Comparison of ENCODE assay signal across 25 cellular contexts in genomic region chr3:50486219-50486888, GRCh38. TPM values are rescaled to one million over a fixed set of nuclear protein-coding genes. Genes with fewer than 3 reads are reported as not detected.
DNase-seq lines count a peak whose midpoint lies in the region; ATAC-seq, FAIRE-seq and TF ChIP-seq lines count a peak whose summit lies in the region.
"Had no signal": no experiment of that assay in that cellular context is flagged by ENCODE, and none has a peak within 500 bp of the region (broad histone marks: within the 10 kb centered on the region; RNA-seq: fewer than 3 reads in every experiment).

No MANE protein-coding gene starts in this region.

- H3K36me3 ChIP-seq in K562 (ENCODE audit: control insufficient read depth, insufficient read depth, low read length) (no peaks in the 10 kb centered on the region), H7 (replicated peaks; ENCODE audit: control insufficient read depth, insufficient read depth, low read length) (no peaks in the 10 kb centered on the region)
- H3K36me3 ChIP-seq: left ventricle myocardium inferior, WERI-Rb-1 had no signal

- no peaks in the 10 kb centered on the region for H3K9me1 ChIP-seq in K562 (ENCODE audit: control insufficient read depth, insufficient read depth, low read length)

- 8% methylated on average over 2 of the region's 4 CpGs for WGBS in K562 (ENCODE audit: insufficient coverage, low coverage, missing lambda C conversion rate)

- H3K9me3 ChIP-seq in K562 (replicated peaks; ENCODE audit: control insufficient read depth, insufficient read depth, low read depth, low read length) = no peaks in the 10 kb centered on the region
- H3K9me3 ChIP-seq: left ventricle myocardium inferior, mucosa of descending colon had no signal

- no peak for FAIRE-seq in K562 (lab: Jason Lieb, UNC)

- H3K27me3 ChIP-seq in K562 (ENCODE audit: control insufficient read depth in 2 of 2, insufficient read depth in 2 of 2, low read length in 2 of 2) (peaks cover 0 to 7% of the 10 kb centered on the region in 2 experiments; a peak in 1 of 5 replicates), H7 (ENCODE audit: control insufficient read depth, insufficient read depth, low read length) (no peaks in the 10 kb centered on the region)

- H3K27me3 Mint-ChIP-seq in activated T-cell treated with anti-CD3 and anti-CD28 coated beads, Interleukin-2, amount 50 U/mL, for 72 hours (ENCODE audit: low read depth) = no peaks in the 10 kb centered on the region
- H3K27me3 Mint-ChIP-seq in HFFc6 (ENCODE audit: insufficient read depth) = peaks cover 29% of the 10 kb centered on the region
- H3K27me3 Mint-ChIP-seq: activated naive CD8-positive, alpha-beta T cell; CD4-positive, alpha-beta memory T cell had no signal

- TF ChIP-seq CTCF in HFFc6 (IDR thresholded peaks at IDR 0.05) (no peak), K562 (IDR thresholded peaks at IDR 0.05 in 2 of 3, conservative IDR thresholded peaks at IDR 0.05 in 1 of 3; ENCODE audit: insufficient read depth in 2 of 3, low read depth in 1 of 3, low read length in 3 of 3) (no peak)

- no peaks in the 10 kb centered on the region for H3K36me3 Mint-ChIP-seq in activated T-cell treated with anti-CD3 and anti-CD28 coated beads, Interleukin-2, amount 50 U/mL, for 72 hours (ENCODE audit: insufficient read depth in 2 of 2)
- H3K36me3 Mint-ChIP-seq in HFFc6 (ENCODE audit: low read depth) = no peaks in the 10 kb centered on the region
- no peaks in the 10 kb centered on the region for H3K36me3 Mint-ChIP-seq in stimulated activated effector memory CD8-positive, alpha-beta T cell treated with anti-CD3 and anti-CD28 coated beads, Interleukin-12 subunit alpha, Interleukin-12 subunit beta, amount 100 ng/mL, for 72 hours
- H3K36me3 Mint-ChIP-seq: activated naive CD8-positive, alpha-beta T cell; CD4-positive, alpha-beta memory T cell had no signal

- DNase-seq in activated T-cell treated with anti-CD3 and anti-CD28 coated beads, Interleukin-2, amount 50 U/mL, for 72 hours = peak; percentile 48 to 53
- no peak for DNase-seq in activated T-cell treated with anti-CD3 and anti-CD28 coated beads for 4 hours
- DNase-seq in HFFc6 = peak; percentile 24
- no peak for DNase-seq in K562 (ENCODE audit: extremely low read depth in 1 of 4, low spot score in 3 of 4)
- DNase-seq in stimulated activated effector memory CD8-positive, alpha-beta T cell treated with anti-CD3 and anti-CD28 coated beads, Interleukin-12 subunit alpha, Interleukin-12 subunit beta, amount 100 ng/mL, for 72 hours (ENCODE audit: low spot score in 2 of 2) = peak in 1 of 2 donors; percentile 61
- DNase-seq in NCI-H2029 (lab: John Stamatoyannopoulos, UW) = no peak
- no peak for DNase-seq in H7
- DNase-seq: activated CD4-positive, alpha-beta T cell treated with anti-CD3 and anti-CD28 coated beads, Interleukin-2, amount 50 U/mL, for 4 hours; CD4-positive, alpha-beta memory T cell; DMS153; Kasumi-1; left ventricle myocardium inferior; mucosa of descending colon; NCI-H1092; NCI-H2029 treated with DMSO at 0.1 percent for 48 hours; WERI-Rb-1 had no signal

- H3K4me1 ChIP-seq in K562 (replicated peaks in 1 of 2; ENCODE audit: control insufficient read depth in 2 of 2, insufficient read depth in 2 of 2, low read length in 2 of 2) = peaks cover 0 to 5% of the 10 kb centered on the region in 2 experiments; a peak in 1 of 5 replicates

- no peak for TF ChIP-seq POLR2A in K562 (conservative IDR thresholded peaks at IDR 0.05)

- CTCF ChIA-PET in K562 (lab: Yijun Ruan, JAX; ENCODE audit: low intra/inter-chr PET ratio) = no interaction called here

- peaks cover 19% of the 10 kb centered on the region for H3K4me1 Mint-ChIP-seq in activated T-cell treated with anti-CD3 and anti-CD28 coated beads, Interleukin-2, amount 50 U/mL, for 72 hours (ENCODE audit: low read depth)
- peaks cover 8% of the 10 kb centered on the region for H3K4me1 Mint-ChIP-seq in HFFc6 (ENCODE audit: low read depth)
- peaks cover 60% of the 10 kb centered on the region for H3K4me1 Mint-ChIP-seq in stimulated activated effector memory CD8-positive, alpha-beta T cell treated with anti-CD3 and anti-CD28 coated beads, Interleukin-12 subunit alpha, Interleukin-12 subunit beta, amount 100 ng/mL, for 72 hours

- POLR2A ChIA-PET in K562 (lab: Yijun Ruan, JAX) = no interaction called here

- no peak overlapping the region for H3K4me3 ChIP-seq in K562
- H3K4me3 ChIP-seq in H7 (ENCODE audit: insufficient read depth, low read depth, low read length) = no peak overlapping the region
- H3K4me3 ChIP-seq: coronary artery, GM23338, left ventricle myocardium inferior, mucosa of descending colon, SK-N-MC, smooth muscle cell had no signal

- H3K9ac ChIP-seq in K562 (ENCODE audit: insufficient read depth in 1 of 2, low read depth in 2 of 2, low read length in 2 of 2) = no peak overlapping the region

- intact Hi-C loops in K562 (cut with micrococcal nuclease) = no loop called here

- no peaks in the 10 kb centered on the region for H3K79me2 ChIP-seq in K562 (ENCODE audit: control insufficient read depth, insufficient read depth, low read length)

- no TSS peak for BruUV-seq in K562 (replicated peaks; lab: Mats Ljungman, UMichigan)

- no peak for TF ChIP-seq RAD21 in K562 (CRISPR knock-in tag; conservative IDR thresholded peaks at IDR 0.05 in 1 of 2, IDR thresholded peaks at IDR 0.05 in 1 of 2)

- no peak overlapping the region for H2AFZ ChIP-seq in K562 (ENCODE audit: low read depth, low read length)
- H2AFZ ChIP-seq: GM23338 had no signal

- H4K20me1 ChIP-seq in K562 (replicated peaks; ENCODE audit: control insufficient read depth, insufficient read depth, low read length) = no peaks in the 10 kb centered on the region

- in situ Hi-C loops in K562 (cut with MboI) = no loop called here

- H3K4me3 Mint-ChIP-seq in activated T-cell treated with anti-CD3 and anti-CD28 coated beads, Interleukin-2, amount 50 U/mL, for 72 hours = peak overlapping the region in 1 of 2 donors; percentile 18
- H3K4me3 Mint-ChIP-seq in HFFc6 = no peak overlapping the region
- H3K4me3 Mint-ChIP-seq in stimulated activated effector memory CD8-positive, alpha-beta T cell treated with anti-CD3 and anti-CD28 coated beads, Interleukin-12 subunit alpha, Interleukin-12 subunit beta, amount 100 ng/mL, for 72 hours = no peak overlapping the region
- H3K4me3 Mint-ChIP-seq: activated naive CD8-positive, alpha-beta T cell; CD4-positive, alpha-beta memory T cell; GM23338 had no signal

- no peak overlapping the region for H3K4me2 ChIP-seq in K562 (ENCODE audit: insufficient read depth, low read length)
- H3K4me2 ChIP-seq: GM23338, smooth muscle cell had no signal

- no peak for TF ChIP-seq EP300 in K562 (IDR thresholded peaks at IDR 0.05; ENCODE audit: low read length)

- no peaks in the 10 kb centered on the region for H3K9me3 Mint-ChIP-seq in activated T-cell treated with anti-CD3 and anti-CD28 coated beads, Interleukin-2, amount 50 U/mL, for 72 hours
- H3K9me3 Mint-ChIP-seq in HFFc6 = no peaks in the 10 kb centered on the region
- H3K9me3 Mint-ChIP-seq in stimulated activated effector memory CD8-positive, alpha-beta T cell treated with anti-CD3 and anti-CD28 coated beads, Interleukin-12 subunit alpha, Interleukin-12 subunit beta, amount 100 ng/mL, for 72 hours = no peaks in the 10 kb centered on the region
- H3K9me3 Mint-ChIP-seq: CD4-positive, alpha-beta memory T cell; GM23338 had no signal

- no peak overlapping the region for H3K27ac Mint-ChIP-seq in activated T-cell treated with anti-CD3 and anti-CD28 coated beads, Interleukin-2, amount 50 U/mL, for 72 hours
- H3K27ac Mint-ChIP-seq in HFFc6 = no peak overlapping the region
- peak overlapping the region; percentile 67 for H3K27ac Mint-ChIP-seq in stimulated activated effector memory CD8-positive, alpha-beta T cell treated with anti-CD3 and anti-CD28 coated beads, Interleukin-12 subunit alpha, Interleukin-12 subunit beta, amount 100 ng/mL, for 72 hours
- H3K27ac Mint-ChIP-seq: activated naive CD8-positive, alpha-beta T cell; CD4-positive, alpha-beta memory T cell; GM23338 had no signal

- ATAC-seq in activated T-cell treated with anti-CD3 and anti-CD28 coated beads, Interleukin-2, amount 50 U/mL, for 72 hours (replicated peaks in 1 of 2) = peak; percentile 76 to 79
- ATAC-seq in K562 (no peak), HG03196 (IDR thresholded peaks at IDR 0.05; ENCODE audit: unreplicated experiment) (no peak)
- peak; percentile 83 for ATAC-seq in stimulated activated effector memory CD8-positive, alpha-beta T cell treated with anti-CD3 and anti-CD28 coated beads, Interleukin-12 subunit alpha, Interleukin-12 subunit beta, amount 100 ng/mL, for 72 hours
- ATAC-seq: mucosa of descending colon, Panc1 had no signal

- no peak overlapping the region for H3K27ac ChIP-seq in K562 (ENCODE audit: extremely low read depth, low read depth, low read length)
- H3K27ac ChIP-seq: coronary artery, left ventricle myocardium inferior, SK-N-MC, WERI-Rb-1 had no signal

TF ChIP-seq in K562, 482 proteins besides CTCF, POLR2A, EP300 and RAD21:
- TF ChIP-seq ZFP36 (IDR thresholded peaks at IDR 0.05; ENCODE audit: low read depth, low read length, partially characterized antibody) = peak; percentile 82
- no peak for TF ChIP-seq ZNF551 (CRISPR knock-in tag; IDR thresholded peaks at IDR 0.05)

RNA-seq across cellular contexts. Expression of gene CACNA2D2, which starts 17.1 kb away (rescaled TPM):
- 1 to 10 TPM; 3.3 to 5.4 TPM for total RNA-seq in activated T-cell treated with anti-CD3 and anti-CD28 coated beads, Interleukin-2, amount 50 U/mL, for 72 hours
- total RNA-seq in HFFc6 (2021; fragmentation: NEBNext Ultra II Directional; extraction: Animal tissue kit (Norgen Biotek cat#: 25700)) = under 1 TPM in 1 of 6 experiments, not detected in 5; 0.09 TPM
- 0.76 and 1.4 TPM in 2 replicates for total RNA-seq in K562 (2011; cell fraction: chromatin; rRNA removed; ENCODE audit: low replicate concordance)
- 0.53 and 0.67 TPM in 2 replicates for total RNA-seq in K562 (2011; cell fraction: nucleolus; rRNA removed)
- total RNA-seq in K562 (2011; cell fraction: nucleoplasm; rRNA removed) = 0.66 and 1.4 TPM in 2 replicates
- total RNA-seq in K562 (2014; rRNA removed) = 0.36 TPM in 1 of 2 replicates, not detected in the other
- total RNA-seq in K562 (2014; rRNA removed; fragmentation: Illumina TruSeq; extraction: Trizol) = 0.15 TPM in 1 of 2 replicates, not detected in the other
- total RNA-seq in K562 (2015; rRNA removed; fragmentation: Illumina TruSeq; extraction: Trizol) = 0.08 and 0.11 TPM in 2 replicates
- 0.36 and 0.58 TPM in 2 replicates for total RNA-seq in K562 (2021)
- polyA plus RNA-seq in K562 (2011; rRNA removed) = 0.32 and 0.61 TPM in 2 replicates
- 0.77 and 0.79 TPM in 2 replicates for polyA plus RNA-seq in K562 (2011; cell fraction: cytosol; rRNA removed)
- 1.4 and 1.8 TPM in 2 replicates for polyA plus RNA-seq in K562 (2011; cell fraction: nucleus; rRNA removed)
- polyA plus RNA-seq in K562 (2012) = 0.26 and 0.40 TPM in 2 replicates
- polyA plus RNA-seq in K562 (2014; fragmentation: Illumina TruSeq; extraction: Trizol) = 0.30 and 0.58 TPM in 2 replicates
- not detected for polyA plus RNA-seq in K562 (2014; fragmentation: Nextera tagmentation; extraction: Ambion mirVana)
- 0.27 and 0.57 TPM in 2 replicates for polyA plus RNA-seq in K562 (2014; rRNA removed)
- 0.30 and 0.46 TPM in 2 replicates for polyA minus RNA-seq in K562 (2011; rRNA and poly(A)+ RNA removed)
- polyA minus RNA-seq in K562 (2011; cell fraction: cytosol; rRNA and poly(A)+ RNA removed) = 0.19 and 0.36 TPM in 2 replicates
- polyA minus RNA-seq in K562 (2011; cell fraction: nucleus; rRNA and poly(A)+ RNA removed) = 0.27 and 0.33 TPM in 2 replicates
- 5.5 and 5.9 TPM in 2 replicates for total RNA-seq in H7 (2014; rRNA removed; shearing (Covaris generic))
- total RNA-seq: fibroblast of lung, pulmonary artery endothelial cell had no signal

Comparison
In these comparisons a context has a peak if more than half of its experiments do, and no peak if none do; other contexts are left out.
1. DNase-seq: peak in activated T-cell treated with anti-CD3 and anti-CD28 coated beads, Interleukin-2, amount 50 U/mL, for 72 hours (2 of 2) and HFFc6 (single experiment); none in activated T-cell treated with anti-CD3 and anti-CD28 coated beads for 4 hours (single experiment), K562 (0 of 4), NCI-H2029 (single experiment) and H7 (single experiment).
2. ATAC-seq: peak in activated T-cell treated with anti-CD3 and anti-CD28 coated beads, Interleukin-2, amount 50 U/mL, for 72 hours (2 of 2) and stimulated activated effector memory CD8-positive, alpha-beta T cell treated with anti-CD3 and anti-CD28 coated beads, Interleukin-12 subunit alpha, Interleukin-12 subunit beta, amount 100 ng/mL, for 72 hours (single experiment); none in K562 (single experiment) and HG03196 (single experiment).